In genomic region chr6:159106627-159107241, GRCh38 we compare ENCODE assay signal across 9 cellular contexts.
DNase-seq lines count a peak whose midpoint lies in the region; ATAC-seq, FAIRE-seq and TF ChIP-seq lines count a peak whose summit lies in the region.
"Had no signal": no experiment of that assay in that cellular context is flagged by ENCODE, and none has a peak within 500 bp of the region (broad histone marks: within the 10 kb centered on the region; RNA-seq: fewer than 3 reads in every experiment).

No MANE protein-coding gene starts in this region.

- no peak overlapping the region for H2BK120ac ChIP-seq in IMR-90 (ENCODE audit: low read depth, low read length)

- H3K4ac ChIP-seq in IMR-90 (ENCODE audit: low read depth, low read length): no peak overlapping the region

- H3K9me1 ChIP-seq in IMR-90 (ENCODE audit: insufficient read depth, low read length): no peaks in the 10 kb centered on the region

- no peak overlapping the region for H3K23ac ChIP-seq in IMR-90 (ENCODE audit: low read depth, low read length)

- no peak overlapping the region for H3K14ac ChIP-seq in IMR-90 (replicated peaks; ENCODE audit: low read depth, low read length)

- H3K18ac ChIP-seq in IMR-90 (ENCODE audit: low read depth, low read length): no peak overlapping the region

- H3K4me1 ChIP-seq in DND-41 (ENCODE audit: insufficient read depth, low read length): peaks cover 43% of the 10 kb centered on the region
- no peaks in the 10 kb centered on the region for H3K4me1 ChIP-seq in IMR-90 (ENCODE audit: control insufficient read depth, insufficient read depth, low read length)
- peaks cover 4% of the 10 kb centered on the region for H3K4me1 ChIP-seq in hepatocyte (ENCODE audit: insufficient read depth)

- dilution Hi-C loops in IMR-90 (cut with HindIII; ENCODE audit: low sequenced_read_pairs, unreplicated experiment): no loop called here

- no peak overlapping the region for H4K91ac ChIP-seq in IMR-90 (ENCODE audit: insufficient read depth, low read depth, low read length)

- H4K20me1 ChIP-seq in DND-41 (ENCODE audit: insufficient read depth, low read length): no peaks in the 10 kb centered on the region
- no peaks in the 10 kb centered on the region for H4K20me1 ChIP-seq in IMR-90 (ENCODE audit: insufficient read depth, low read length)
- H4K20me1 ChIP-seq in hepatocyte (ENCODE audit: insufficient read depth, poor library complexity, severe bottlenecking): no peaks in the 10 kb centered on the region

- no peak for TF ChIP-seq RAD21 in IMR-90 (IDR thresholded peaks at IDR 0.05; ENCODE audit: low read length)

- no peaks in the 10 kb centered on the region for H3K36me3 ChIP-seq in DND-41 (ENCODE audit: insufficient read depth, low read length)
- no peaks in the 10 kb centered on the region for H3K36me3 ChIP-seq in IMR-90 (ENCODE audit: control insufficient read depth, insufficient read depth, low read length)
- no peaks in the 10 kb centered on the region for H3K36me3 ChIP-seq in hepatocyte (replicated peaks; ENCODE audit: insufficient read depth, low read depth)

- 69% methylated on average over 3 of the region's 7 CpGs; no CpG with 5 or more reads in 1 of the 2 experiments for WGBS in IMR-90 (ENCODE audit: extremely low coverage in 2 of 2, insufficient read length in 1 of 2), 2 experiments
- WGBS in hepatocyte (ENCODE audit: low lambda C conversion rate, missing lambda C conversion rate): 73% methylated on average over 7 of the region's 7 CpGs

- H2AFZ ChIP-seq in DND-41 (ENCODE audit: low read depth, low read length) (peak overlapping the region; percentile 65), IMR-90 (replicated peaks; ENCODE audit: low read length, poor library complexity) (peak overlapping the region; percentile 26), hepatocyte (no peak overlapping the region)

- H2BK15ac ChIP-seq in IMR-90 (ENCODE audit: low read depth, low read length): no peak overlapping the region

- H4K8ac ChIP-seq in IMR-90 (ENCODE audit: low read depth in 2 of 2, low read length in 2 of 2): no peak overlapping the region

- H2AK9ac ChIP-seq in IMR-90 (replicated peaks; ENCODE audit: low read depth, low read length, poor library complexity): no peak overlapping the region

- POLR2A ChIA-PET in IMR-90 (lab: Charles Lee; ENCODE audit: unreplicated experiment): no interaction called here

- no peak for FAIRE-seq in RCC 7860 (lab: Jason Lieb, UNC)
- FAIRE-seq: TTC549 had no signal

- no peak overlapping the region for H4K5ac ChIP-seq in IMR-90 (ENCODE audit: low read depth, low read length)

- H3K27ac Mint-ChIP-seq in activated naive CD8-positive, alpha-beta T cell treated with anti-CD3 and anti-CD28 coated beads for 36 hours: peak overlapping the region; percentile 80

- TF ChIP-seq CTCF in DND-41 (IDR thresholded peaks at IDR 0.05; ENCODE audit: borderline replicate concordance, extremely low read depth, low read length, poor library complexity, severe bottlenecking): no peak
- TF ChIP-seq CTCF in IMR-90 (conservative IDR thresholded peaks at IDR 0.05; ENCODE audit: low read depth, low read length): no peak
- TF ChIP-seq CTCF in hepatocyte (IDR thresholded peaks at IDR 0.05; ENCODE audit: poor library complexity): no peak

- DNase-seq in DND-41: peak; percentile 94
- DNase-seq in IMR-90: peak; percentile 40
- peak; percentile 67 for DNase-seq in SKM-1 treated with dmso at 0.1 percent for 144 hours (lab: John Stamatoyannopoulos, UW; ENCODE audit: unreplicated experiment)
- DNase-seq in activated naive CD8-positive, alpha-beta T cell treated with anti-CD3 and anti-CD28 coated beads for 36 hours: peak; percentile 87
- no peak for DNase-seq in hepatocyte (ENCODE audit: low spot score)
- DNase-seq in stimulated activated CD4-positive, alpha-beta T cell treated with anti-CD3 and anti-CD28 coated beads, Interleukin-12 subunit alpha, Interleukin-12 subunit beta, amount 100 ng/mL, for 48 hours (ENCODE audit: low read depth in 2 of 3, low spot score in 1 of 3): peak; percentile 82 to 99 (median 86)
- DNase-seq in RCC 7860 (ENCODE audit: low spot score): no peak

- no peaks in the 10 kb centered on the region for H3K9me3 Mint-ChIP-seq in activated naive CD8-positive, alpha-beta T cell treated with anti-CD3 and anti-CD28 coated beads for 36 hours

- H3K4me3 Mint-ChIP-seq in activated naive CD8-positive, alpha-beta T cell treated with anti-CD3 and anti-CD28 coated beads for 36 hours: peak overlapping the region; percentile 62

- H3K4me3 ChIP-seq in DND-41 (ENCODE audit: low read depth in 1 of 2, low read length in 2 of 2) (peak overlapping the region; percentile 2 to 52; a peak in 3 of 4 replicates), IMR-90 (ENCODE audit: insufficient read depth, low read depth, low read length) (no peak overlapping the region), hepatocyte (no peak overlapping the region)

- H3K9me2 ChIP-seq in hepatocyte (replicated peaks; ENCODE audit: insufficient read depth): no peaks in the 10 kb centered on the region

- H3K36me3 Mint-ChIP-seq in activated naive CD8-positive, alpha-beta T cell treated with anti-CD3 and anti-CD28 coated beads for 36 hours: no peaks in the 10 kb centered on the region

- no peak for TF ChIP-seq POLR2A in IMR-90 (IDR thresholded peaks at IDR 0.05; ENCODE audit: low read depth, low read length)

- H3K56ac ChIP-seq in IMR-90 (ENCODE audit: extremely low read depth, insufficient read depth, low read length): no peak overlapping the region

- H3K79me2 ChIP-seq in DND-41 (ENCODE audit: insufficient read depth, low read length): no peaks in the 10 kb centered on the region
- no peaks in the 10 kb centered on the region for H3K79me2 ChIP-seq in hepatocyte

- peaks cover 74% of the 10 kb centered on the region for H3K4me1 Mint-ChIP-seq in activated naive CD8-positive, alpha-beta T cell treated with anti-CD3 and anti-CD28 coated beads for 36 hours

- H3K9me3 ChIP-seq in DND-41 (ENCODE audit: insufficient read depth, low read length, severe bottlenecking): no peaks in the 10 kb centered on the region
- H3K9me3 ChIP-seq in IMR-90 (ENCODE audit: control insufficient read depth, insufficient read depth, low read length): no peaks in the 10 kb centered on the region
- no peaks in the 10 kb centered on the region for H3K9me3 ChIP-seq in hepatocyte (ENCODE audit: low read depth)

- H2BK20ac ChIP-seq in IMR-90 (ENCODE audit: low read depth, low read length): no peak overlapping the region

- H3K27me3 Mint-ChIP-seq in activated naive CD8-positive, alpha-beta T cell treated with anti-CD3 and anti-CD28 coated beads for 36 hours: no peaks in the 10 kb centered on the region

- in situ Hi-C loops in IMR-90 (cut with MboI; ENCODE audit: low sequenced_read_pairs): loop anchor here (25.0 kb wide), 1 partner anchor 894 kb away; no protein-coding TSS in a partner anchor

- no peaks in the 10 kb centered on the region for H3K79me1 ChIP-seq in IMR-90 (ENCODE audit: low read depth in 1 of 2, low read length in 2 of 2)

- H3K27me3 ChIP-seq in DND-41 (ENCODE audit: insufficient read depth, low read length, poor library complexity): no peaks in the 10 kb centered on the region
- peaks cover 19% of the 10 kb centered on the region for H3K27me3 ChIP-seq in IMR-90 (ENCODE audit: control insufficient read depth, insufficient read depth, low read length)
- H3K27me3 ChIP-seq in hepatocyte: no peaks in the 10 kb centered on the region

- peak overlapping the region; percentile 87 for H3K27ac ChIP-seq in DND-41 (ENCODE audit: low read length)
- H3K27ac ChIP-seq in IMR-90 (ENCODE audit: insufficient read depth, low read length): no peak overlapping the region
- peak overlapping the region; percentile 52 for H3K27ac ChIP-seq in hepatocyte

- H2AK5ac ChIP-seq in IMR-90 (ENCODE audit: low read depth, low read length): no peak overlapping the region

- CTCF ChIA-PET in IMR-90 (lab: Yijun Ruan, JAX): interaction anchor here (1.0 kb wide), 1 partner anchor 64 kb away, joined by 3 read pairs; no protein-coding TSS in a partner anchor

- no peak overlapping the region for H2BK5ac ChIP-seq in IMR-90 (ENCODE audit: low read depth, low read length, poor library complexity, severe bottlenecking)

- H3K4me2 ChIP-seq in DND-41 (ENCODE audit: insufficient read depth, low read length) (peak overlapping the region; percentile 75), IMR-90 (ENCODE audit: low read depth, low read length) (no peak overlapping the region), hepatocyte (no peak overlapping the region)

- no TSS peak for BruUV-seq in IMR-90 (replicated peaks; lab: Mats Ljungman, UMichigan)

- peak overlapping the region; percentile 58 for H3K9ac ChIP-seq in DND-41 (ENCODE audit: low read depth, low read length)
- H3K9ac ChIP-seq in IMR-90 (ENCODE audit: low read depth, low read length): no peak overlapping the region

- intact Hi-C loops in IMR-90 (cut with micrococcal nuclease): loop anchor here (10.0 kb wide), 1 partner anchor 312 kb away; no protein-coding TSS in a partner anchor

- ATAC-seq in DND-41 (ENCODE audit: insufficient read depth, low read depth): peak; percentile 86
- ATAC-seq in GM21447 (IDR thresholded peaks at IDR 0.05; ENCODE audit: unreplicated experiment): peak; percentile 86
- ATAC-seq in IMR-90 (ENCODE audit: low read depth): peak; percentile 59

TF ChIP-seq in IMR-90, 13 proteins besides CTCF, POLR2A, EP300 and RAD21 (continues in another document):
- TF ChIP-seq MAZ (IDR thresholded peaks at IDR 0.05; ENCODE audit: borderline replicate concordance, low read depth, low read length) (no peak), NFE2L2 (IDR thresholded peaks at IDR 0.05; ENCODE audit: low read depth, low read length) (no peak), USF2 (IDR thresholded peaks at IDR 0.05; ENCODE audit: low read depth, low read length) (no peak), ELK1 (IDR thresholded peaks at IDR 0.05; ENCODE audit: borderline replicate concordance, low read depth, low read length) (no peak), BHLHE40 (IDR thresholded peaks at IDR 0.05; ENCODE audit: low read depth, low read length) (no peak), FOS (IDR thresholded peaks at IDR 0.05; ENCODE audit: low read depth, low read length) (no peak), MAFK (IDR thresholded peaks at IDR 0.05; ENCODE audit: low read depth, low read length) (no peak)

Comparison
In these comparisons a context has a peak if more than half of its experiments do, and no peak if none do; other contexts are left out.
1. DNase-seq: peak in DND-41 (single experiment), IMR-90 (single experiment), SKM-1 treated with dmso at 0.1 percent for 144 hours (single experiment), activated naive CD8-positive, alpha-beta T cell treated with anti-CD3 and anti-CD28 coated beads for 36 hours (single experiment) and stimulated activated CD4-positive, alpha-beta T cell treated with anti-CD3 and anti-CD28 coated beads, Interleukin-12 subunit alpha, Interleukin-12 subunit beta, amount 100 ng/mL, for 48 hours (3 of 3); none in hepatocyte (single experiment) and RCC 7860 (single experiment).
2. H3K4me3 ChIP-seq: peak in DND-41 (2 of 2); none in IMR-90 (single experiment) and hepatocyte (single experiment).
3. Peak in every context shown above with its lines, with median percentiles within 50 percentile points of each other: ATAC-seq.